ENCODE assay signal across 24 cellular contexts in genomic region chr5:141711687-141712086, GRCh38.
"Had no signal": no experiment of that assay in that cellular context is flagged by ENCODE, and none has a peak within 500 bp of the region (broad histone marks: within the 10 kb centered on the region; RNA-seq: fewer than 3 reads in every experiment).

No MANE protein-coding gene starts in this region.

- ATAC-seq: activated CD4-positive, CD25-positive, alpha-beta regulatory T cell treated with anti-CD3 and anti-CD28 coated beads, Interleukin-2, amount 50 U/mL, for 24 hours; activated CD8-positive, alpha-beta T cell treated with anti-CD3 and anti-CD28 coated beads for 36 hours; activated T-cell treated with anti-CD3 and anti-CD28 coated beads, Interleukin-2, amount 50 U/mL, for 72 hours; T-cell had no signal

- H3K27ac ChIP-seq: adrenal gland had no signal

- H3K9me3 ChIP-seq: adrenal gland had no signal

- H3K27me3 ChIP-seq: adrenal gland had no signal

- H3K36me3 ChIP-seq: adrenal gland had no signal

- H3K4me3 ChIP-seq: adrenal gland had no signal

- DNase-seq: activated CD4-positive, alpha-beta T cell treated with anti-CD3 and anti-CD28 coated beads for 4 hours; activated CD8-positive, alpha-beta memory T cell treated with anti-CD3 and anti-CD28 coated beads, Interleukin-2, amount 50 U/mL, for 4 hours; activated CD8-positive, alpha-beta T cell treated with anti-CD3 and anti-CD28 coated beads for 36 hours; activated gamma-delta T cell treated with Interleukin-2 at 50 U/mL for 16 hours; activated naive CD4-positive, alpha-beta T cell treated with anti-CD3 and anti-CD28 coated beads, Interleukin-2, amount 50 U/mL, for 16 hours; activated naive CD8-positive, alpha-beta T cell treated with anti-CD3 and anti-CD28 coated beads, Interleukin-2, amount 10 ng/mL, durations not matched to agents 7 days and 5 days; activated T-cell treated with anti-CD3 and anti-CD28 coated beads, Interleukin-2, amount 50 U/mL, for 72 hours; adrenal gland; anterior cingulate cortex; caudate nucleus; KG1; MM.1S; NCI-H1105 treated with DMSO at 0.1 percent for 48 hours; NCI-H1436 treated with DMSO at 0.1 percent for 48 hours; NCI-H187; NCI-H2081; NCI-H2171; NCI-H2227 treated with DMSO at 0.1 percent for 48 hours; NCI-H510A; NCI-H526 treated with DMSO at 0.1 percent for 48 hours; NCI-H82; SIG-M5; T-cell had no signal

- H3K4me1 ChIP-seq: adrenal gland had no signal
